Comparison of ENCODE assay signal across 9 cellular contexts in the genomic region with DNA sequence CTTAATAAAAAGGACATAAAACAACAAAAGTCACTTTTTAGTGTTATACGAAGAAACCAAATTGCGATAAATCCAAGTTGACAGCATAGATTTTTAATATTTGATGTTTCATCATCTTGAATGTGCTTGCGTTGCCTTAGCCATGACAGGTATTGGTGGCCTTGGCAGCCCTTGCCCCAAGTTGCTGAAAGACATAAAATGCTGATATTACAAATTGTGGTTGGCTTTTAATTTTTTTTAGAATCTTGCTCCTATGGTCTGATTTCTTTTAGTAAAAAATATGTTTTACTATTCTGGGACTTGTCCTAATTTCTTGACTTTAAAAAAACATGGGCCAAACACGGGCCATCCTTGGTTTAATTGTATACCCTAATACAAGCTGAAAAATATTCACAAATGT.
"Had no signal": no experiment of that assay in that cellular context is flagged by ENCODE, and none has a peak within 500 bp of the region (broad histone marks: within the 10 kb centered on the region; RNA-seq: fewer than 3 reads in every experiment).

No MANE protein-coding gene starts in this region.

- H3K4me1 ChIP-seq: HAP-1 had no signal

- H2AFZ ChIP-seq: GM23248 had no signal

- DNase-seq: GM23248, GOT3, H7, HFFc6, KBM-7 had no signal

- H3K36me3 ChIP-seq: HAP-1 had no signal

- H3K4me2 ChIP-seq: KMS-11 had no signal

- ATAC-seq: HCT116 had no signal

- H3K9me3 ChIP-seq: HAP-1 had no signal

- H3K9ac ChIP-seq: GM23248, KMS-11 had no signal

- H3K27ac ChIP-seq: GM23248, HL-60, KMS-11 had no signal

- H3K4me3 ChIP-seq: GM23248, HAP-1 had no signal
